16 cellular contexts compared by ENCODE assay signal in genomic region chr5:11247224-11247623, GRCh38.
DNase-seq lines count a peak whose midpoint lies in the region; ATAC-seq, FAIRE-seq and TF ChIP-seq lines count a peak whose summit lies in the region.
"Had no signal": no experiment of that assay in that cellular context is flagged by ENCODE, and none has a peak within 500 bp of the region (broad histone marks: within the 10 kb centered on the region; RNA-seq: fewer than 3 reads in every experiment).

No MANE protein-coding gene starts in this region.

- intact Hi-C loops in GM12878 (cut with micrococcal nuclease; ENCODE audit: unreplicated experiment) = no loop called here

- FAIRE-seq in GM12878 (lab: Jason Lieb, UNC) = no peak
- FAIRE-seq: GM18507 had no signal

- no peak overlapping the region for H3K4me2 ChIP-seq in GM12878 (ENCODE audit: control insufficient read depth, insufficient read depth)

- RAD21 ChIA-PET in GM12878 (lab: Charles Lee; ENCODE audit: unreplicated experiment) = no interaction called here

- TF ChIP-seq POLR2A in GM12878 (IDR thresholded peaks at IDR 0.05; ENCODE audit: low read depth, low read length) = no peak

- ATAC-seq in GM12878 (no peak), HG03039 (IDR thresholded peaks at IDR 0.05; ENCODE audit: unreplicated experiment) (no peak)

- in situ Hi-C loops in GM12878 (cut with MboI) (no loop called here), brain microvascular endothelial cell (cut with HindIII; ENCODE audit: low pct_ligation_motif_present, low sequenced_read_pairs) (no loop called here)

- no peaks in the 10 kb centered on the region for H4K20me1 ChIP-seq in GM12878 (ENCODE audit: control insufficient read depth, insufficient read depth)

- no peak for TF ChIP-seq EP300 in GM12878 (IDR thresholded peaks at IDR 0.05; ENCODE audit: borderline replicate concordance in 1 of 2, control insufficient read depth in 1 of 2, low read depth in 2 of 2, low read length in 2 of 2)

- H3K4me1 ChIP-seq in GM12878 (ENCODE audit: control insufficient read depth, insufficient read depth, low read length) = no peaks in the 10 kb centered on the region

- no peak overlapping the region for H3K9ac ChIP-seq in GM12878 (ENCODE audit: control insufficient read depth, insufficient read depth, low read length)

- H3K27me3 ChIP-seq in H7 (ENCODE audit: control insufficient read depth, insufficient read depth, low read length) (no peaks in the 10 kb centered on the region), GM12878 (replicated peaks in 1 of 2; ENCODE audit: control insufficient read depth in 2 of 2, insufficient read depth in 2 of 2, low read length in 1 of 2) (no peaks in the 10 kb centered on the region), brain microvascular endothelial cell (replicated peaks) (no peaks in the 10 kb centered on the region)

- no peaks in the 10 kb centered on the region for H3K9me3 ChIP-seq in GM12878 (replicated peaks; ENCODE audit: control insufficient read depth, insufficient read depth, low read length)
- H3K9me3 ChIP-seq: Caco-2 had no signal

- 0 out of 2 replicates have a peak, but pooled peaks have one; percentile 1 for TF ChIP-seq RAD21 in GM12878 (IDR thresholded peaks at IDR 0.05; ENCODE audit: insufficient read depth, low read depth, low read length)

- CTCF ChIA-PET in GM12878 (lab: Yijun Ruan, JAX) = no interaction called here

- no peak overlapping the region for H2AFZ ChIP-seq in GM12878 (ENCODE audit: control insufficient read depth, low read depth, low read length)

- TF ChIP-seq CTCF in GM12878 (IDR thresholded peaks at IDR 0.05 in 2 of 3, conservative IDR thresholded peaks at IDR 0.05 in 1 of 3; ENCODE audit: control insufficient read depth in 2 of 3, extremely low read depth in 1 of 3, insufficient read depth in 1 of 3, low read depth in 3 of 3, low read length in 3 of 3) = no peak
- no peak for TF ChIP-seq CTCF in brain microvascular endothelial cell (IDR thresholded peaks at IDR 0.05; ENCODE audit: low read depth, low read length, missing control alignments)

- no peaks in the 10 kb centered on the region for H3K79me2 ChIP-seq in GM12878 (ENCODE audit: control insufficient read depth, insufficient read depth, low read length)

- 25% methylated on average over 3 of the region's 3 CpGs for WGBS in GM12878 (ENCODE audit: insufficient coverage, insufficient replicate concordance, low lambda C conversion rate, missing lambda C conversion rate)

- H3K4me3 ChIP-seq in H7 (ENCODE audit: insufficient read depth, low read depth, low read length) (no peak overlapping the region), GM12878 (no peak overlapping the region), brain microvascular endothelial cell (ENCODE audit: low read depth, low read length) (no peak overlapping the region)

- no TSS peak for BruUV-seq in GM12878 (replicated peaks; lab: Mats Ljungman, UMichigan)

- no peaks in the 10 kb centered on the region for H3K36me3 ChIP-seq in H7 (replicated peaks; ENCODE audit: control insufficient read depth, insufficient read depth, low read length)
- H3K36me3 ChIP-seq in GM12878 (ENCODE audit: control insufficient read depth in 2 of 2, insufficient read depth in 2 of 2, low read length in 1 of 2) = no peaks in the 10 kb centered on the region
- no peaks in the 10 kb centered on the region for H3K36me3 ChIP-seq in brain microvascular endothelial cell (replicated peaks)

- POLR2A ChIA-PET in GM12878 (lab: Charles Lee) = no interaction called here

- SMC1A ChIA-PET in GM12878 (lab: Charles Lee; ENCODE audit: uncharacterized antibody, unreplicated experiment) = no interaction called here

- H3K27ac ChIP-seq in GM12878 (ENCODE audit: control insufficient read depth, insufficient read depth) (no peak overlapping the region), brain microvascular endothelial cell (no peak overlapping the region)

- DNase-seq in 8988T (peak; percentile 39), H7 (peak; percentile 18), GM12878 (ENCODE audit: low read depth, low spot score) (no peak), iPS-NIHi7 (ENCODE audit: extremely low spot score) (peak; percentile 37), brain microvascular endothelial cell (no peak)
- no peak for DNase-seq in stimulated activated CD4-positive, alpha-beta T cell treated with anti-CD3 and anti-CD28 coated beads, Interleukin-1b, Interleukin-23, amount 100 ng/mL, for 48 hours
- DNase-seq: AML-193, Caco-2, HFFc6, NCI-H1417 treated with DMSO at 0.1 percent for 48 hours, NCI-H2029, NCI-H2171 treated with DMSO at 0.1 percent for 48 hours, NCI-H774, SIG-M5 had no signal

TF ChIP-seq in GM12878, 131 proteins besides CTCF, POLR2A, EP300 and RAD21:
- no peak for TF ChIP-seq MEF2B (IDR thresholded peaks at IDR 0.05; ENCODE audit: partially characterized antibody, poor library complexity, severe bottlenecking)
- TF ChIP-seq PML (IDR thresholded peaks at IDR 0.05; ENCODE audit: low read length) = no peak
- TF ChIP-seq BACH1 (IDR thresholded peaks at IDR 0.05; ENCODE audit: borderline replicate concordance) = no peak
- TF ChIP-seq FOS (IDR thresholded peaks at IDR 0.05; ENCODE audit: borderline replicate concordance, extremely low read depth, insufficient read length) = no peak
- no peak for TF ChIP-seq CEBPZ (IDR thresholded peaks at IDR 0.05; ENCODE audit: low read depth, low read length)
- no peak for TF ChIP-seq RUNX3 (IDR thresholded peaks at IDR 0.05; ENCODE audit: low read length)
- TF ChIP-seq MYB (IDR thresholded peaks at IDR 0.05; ENCODE audit: borderline replicate concordance, low read depth, low read length) = no peak
- TF ChIP-seq MTA2 (IDR thresholded peaks at IDR 0.05; ENCODE audit: low read depth) = no peak
- TF ChIP-seq SMAD5 (IDR thresholded peaks at IDR 0.05; ENCODE audit: low read depth) = no peak
- TF ChIP-seq MTA3 (IDR thresholded peaks at IDR 0.05; ENCODE audit: borderline replicate concordance, low read length) = no peak
- TF ChIP-seq BMI1 (IDR thresholded peaks at IDR 0.05; ENCODE audit: borderline replicate concordance) = no peak
- no peak for TF ChIP-seq WRNIP1 (IDR thresholded peaks at IDR 0.05; ENCODE audit: borderline replicate concordance, low read depth, low read length)
- TF ChIP-seq FOXM1 (IDR thresholded peaks at IDR 0.05; ENCODE audit: low read depth, low read length) = no peak

Comparison
In these comparisons a context has a peak if more than half of its experiments do, and no peak if none do; other contexts are left out.
1. DNase-seq: peak in 8988T (single experiment), H7 (single experiment) and iPS-NIHi7 (single experiment); none in GM12878 (single experiment), brain microvascular endothelial cell (single experiment) and stimulated activated CD4-positive, alpha-beta T cell treated with anti-CD3 and anti-CD28 coated beads, Interleukin-1b, Interleukin-23, amount 100 ng/mL, for 48 hours (single experiment).